1 cellular context compared by ENCODE assay signal in the genomic region with DNA sequence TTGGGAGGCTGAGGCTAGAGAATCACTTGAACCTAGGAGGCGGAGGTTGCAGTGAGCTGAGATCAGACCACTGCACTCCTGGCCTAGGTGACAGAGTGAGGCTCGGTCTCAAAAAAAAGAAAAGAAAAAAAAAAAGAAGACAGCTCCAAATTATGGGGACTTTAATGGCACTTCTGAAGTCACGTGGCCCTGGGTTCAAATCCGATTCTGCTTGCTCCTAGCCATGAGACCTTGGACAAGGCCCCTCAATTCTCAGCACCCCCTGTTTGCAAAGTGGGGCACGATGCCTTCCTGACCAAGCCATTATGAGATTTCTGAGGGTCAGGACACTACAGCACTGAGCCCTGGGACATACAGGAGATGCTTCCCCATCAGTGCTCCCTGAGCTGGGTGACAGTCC.
TF ChIP-seq lines count a peak whose summit lies in the region.

No MANE protein-coding gene starts in this region.

TF ChIP-seq in H1, 55 proteins besides CTCF, POLR2A, EP300 and RAD21:
- no peak for TF ChIP-seq NANOG (IDR thresholded peaks at IDR 0.05; ENCODE audit: insufficient read depth, low read depth, low read length, poor library complexity, severe bottlenecking)
